Comparison of ENCODE assay signal across 9 cellular contexts in the genomic region with DNA sequence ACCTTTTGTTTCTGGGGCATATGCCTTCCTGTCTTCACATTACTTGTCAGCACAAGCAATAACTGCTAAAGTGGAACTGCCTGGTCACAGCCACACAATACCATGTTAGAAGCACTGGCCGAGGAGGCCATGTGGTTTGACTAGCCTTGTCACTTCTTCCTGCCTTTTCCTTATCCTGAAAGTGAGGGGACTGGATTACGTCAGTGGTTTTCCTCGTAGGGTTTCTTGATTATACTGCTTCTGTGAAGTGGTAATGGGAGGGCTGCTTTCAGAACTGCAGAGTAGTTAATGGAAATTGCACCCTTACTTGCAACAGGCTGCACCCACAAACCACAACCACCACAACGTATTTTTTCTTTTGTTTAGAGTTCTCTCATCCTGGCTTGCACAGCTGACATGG. TPM values are rescaled to one million over a fixed set of nuclear protein-coding genes. Genes with fewer than 3 reads are reported as not detected.
DNase-seq lines count a peak whose midpoint lies in the region; ATAC-seq and TF ChIP-seq lines count a peak whose summit lies in the region.
"Had no signal": no experiment of that assay in that cellular context is flagged by ENCODE, and none has a peak within 500 bp of the region (broad histone marks: within the 10 kb centered on the region; RNA-seq: fewer than 3 reads in every experiment).

No MANE protein-coding gene starts in this region.

- H3K27me3 ChIP-seq in HL-60 (ENCODE audit: insufficient read depth, poor library complexity, severe bottlenecking) = no peaks in the 10 kb centered on the region
- no peaks in the 10 kb centered on the region for H3K27me3 ChIP-seq in dorsolateral prefrontal cortex
- H3K27me3 ChIP-seq: pancreas had no signal

- peak overlapping the region; percentile 48 for H3K27ac ChIP-seq in HL-60 (replicated peaks)
- no peak overlapping the region for H3K27ac ChIP-seq in dorsolateral prefrontal cortex
- H3K27ac ChIP-seq: pancreas had no signal

- no peak overlapping the region for H3K4me3 ChIP-seq in HL-60 (replicated peaks; ENCODE audit: insufficient read depth, low read length)
- no peak overlapping the region for H3K4me3 ChIP-seq in dorsolateral prefrontal cortex
- H3K4me3 ChIP-seq: pancreas had no signal

- TF ChIP-seq CTCF in HL-60 (IDR thresholded peaks at IDR 0.05; ENCODE audit: insufficient read depth, low read length) (no peak), dorsolateral prefrontal cortex (IDR thresholded peaks at IDR 0.05 in 54 of 56, conservative IDR thresholded peaks at IDR 0.05 in 2 of 56; ENCODE audit: low read depth in 1 of 56, partially characterized antibody in 56 of 56) (no peak)

- DNase-seq in HL-60 (ENCODE audit: low read depth in 1 of 2, low spot score in 1 of 2) = peak; percentile 44 to 86
- peak; percentile 81 for DNase-seq in SW480 (ENCODE audit: low spot score)
- peak; percentile 50 for DNase-seq in amniotic epithelial cell (ENCODE audit: low read depth)
- DNase-seq in stimulated activated CD4-positive, alpha-beta T cell treated with anti-CD3 and anti-CD28 coated beads, Interleukin-1b, Interleukin-23, amount 100 ng/mL, for 48 hours = peak; percentile 9
- DNase-seq in dorsolateral prefrontal cortex = no peak
- DNase-seq in amygdala (lab: John Stamatoyannopoulos, UW) = no peak
- DNase-seq: NCI-H1436, pancreas had no signal

- intact Hi-C loops in dorsolateral prefrontal cortex (cut with DNase I) = no loop called here

- ATAC-seq in GM21360 (IDR thresholded peaks at IDR 0.05; ENCODE audit: unreplicated experiment) = no peak

RNA-seq across cellular contexts. Expression of gene ZRSR2, which starts 26.6 kb away (rescaled TPM):
- total RNA-seq in dorsolateral prefrontal cortex = 10 to 100 TPM in 118 of 120 experiments, 1 to 10 TPM in 2; 8.9 to 29.9 (median 17.8) TPM

RNA-seq across cellular contexts. Expression of gene AP1S2, which starts 37.7 kb away (rescaled TPM):
- total RNA-seq in dorsolateral prefrontal cortex = 10 to 100 TPM; 33.9 to 89.2 (median 63.3) TPM

Comparison
In these comparisons a context has a peak if more than half of its experiments do, and no peak if none do; other contexts are left out.
1. DNase-seq: peak in HL-60 (2 of 2), SW480 (single experiment), amniotic epithelial cell (single experiment) and stimulated activated CD4-positive, alpha-beta T cell treated with anti-CD3 and anti-CD28 coated beads, Interleukin-1b, Interleukin-23, amount 100 ng/mL, for 48 hours (single experiment); none in dorsolateral prefrontal cortex (0 of 10) and amygdala (0 of 56).